1 cellular context compared by ENCODE assay signal in the genomic region with DNA sequence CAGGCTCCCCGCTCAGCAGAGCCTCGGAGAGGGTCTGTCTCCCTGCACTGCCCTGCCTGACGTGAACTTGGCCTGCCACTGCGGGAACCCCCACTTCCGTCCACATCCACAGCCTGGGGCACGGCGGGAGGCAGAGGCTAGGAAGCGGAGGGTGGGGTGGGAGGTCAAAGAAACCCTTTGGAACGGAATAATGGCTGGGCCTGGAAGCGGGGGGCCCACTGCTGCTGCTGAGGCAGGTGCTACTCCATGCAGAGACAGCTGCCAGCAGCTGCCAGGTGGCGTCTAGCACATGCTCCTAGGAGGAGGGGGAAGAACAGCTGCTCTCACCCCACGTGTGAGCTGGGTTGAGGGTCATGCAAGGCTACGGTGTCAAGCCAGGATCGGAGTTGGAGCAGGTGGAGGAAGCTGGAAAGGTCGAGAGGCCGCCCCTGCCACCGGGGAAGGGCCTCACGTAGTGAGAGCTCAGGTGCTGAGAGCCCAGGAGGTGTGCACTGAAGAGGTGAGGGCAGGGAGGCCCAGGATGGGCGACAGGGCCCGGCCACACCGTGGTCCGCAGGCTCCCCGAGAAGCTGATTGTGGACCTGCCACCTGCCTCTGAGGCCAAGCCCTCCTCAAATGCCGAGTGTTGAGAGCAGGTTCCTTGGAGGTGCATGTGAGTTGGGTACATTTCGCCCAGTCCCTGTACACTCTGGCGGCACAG.
TF ChIP-seq lines count a peak whose summit lies in the region.

No MANE protein-coding gene starts in this region.

TF ChIP-seq in WTC11, 78 proteins besides CTCF, POLR2A, EP300 and RAD21 (continued from another document):
- TF ChIP-seq CDX4 (CRISPR knock-in tag; IDR thresholded peaks at IDR 0.05; ENCODE audit: borderline replicate concordance) (no peak), GABPB1 (CRISPR knock-in tag; IDR thresholded peaks at IDR 0.05) (no peak), ZNF121 (CRISPR knock-in tag; IDR thresholded peaks at IDR 0.05) (0 out of 2 replicates have a peak, but pooled peaks have one; percentile 53), STAT6 (CRISPR knock-in tag; conservative IDR thresholded peaks at IDR 0.05; ENCODE audit: low read depth) (no peak), ZSCAN18 (CRISPR knock-in tag; IDR thresholded peaks at IDR 0.05) (no peak), JAZF1 (CRISPR knock-in tag; IDR thresholded peaks at IDR 0.05) (no peak), NFYB (CRISPR knock-in tag; conservative IDR thresholded peaks at IDR 0.05; ENCODE audit: low read depth) (no peak), MXD4 (CRISPR knock-in tag; IDR thresholded peaks at IDR 0.05; ENCODE audit: borderline replicate concordance) (no peak), ZNF138 (CRISPR knock-in tag; conservative IDR thresholded peaks at IDR 0.05) (no peak)
- TF ChIP-seq, protein P1, sequence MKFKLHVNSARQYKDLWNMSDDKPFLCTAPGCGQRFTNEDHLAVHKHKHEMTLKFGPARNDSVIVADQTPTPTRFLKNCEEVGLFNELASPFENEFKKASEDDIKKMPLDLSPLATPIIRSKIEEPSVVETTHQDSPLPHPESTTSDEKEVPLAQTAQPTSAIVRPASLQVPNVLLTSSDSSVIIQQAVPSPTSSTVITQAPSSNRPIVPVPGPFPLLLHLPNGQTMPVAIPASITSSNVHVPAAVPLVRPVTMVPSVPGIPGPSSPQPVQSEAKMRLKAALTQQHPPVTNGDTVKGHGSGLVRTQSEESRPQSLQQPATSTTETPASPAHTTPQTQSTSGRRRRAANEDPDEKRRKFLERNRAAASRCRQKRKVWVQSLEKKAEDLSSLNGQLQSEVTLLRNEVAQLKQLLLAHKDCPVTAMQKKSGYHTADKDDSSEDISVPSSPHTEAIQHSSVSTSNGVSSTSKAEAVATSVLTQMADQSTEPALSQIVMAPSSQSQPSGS (CRISPR knock-in tag; IDR thresholded peaks at IDR 0.05; ENCODE audit: borderline replicate concordance, low read depth) = no peak
